Comparison of ENCODE assay signal across 25 cellular contexts in the genomic region with DNA sequence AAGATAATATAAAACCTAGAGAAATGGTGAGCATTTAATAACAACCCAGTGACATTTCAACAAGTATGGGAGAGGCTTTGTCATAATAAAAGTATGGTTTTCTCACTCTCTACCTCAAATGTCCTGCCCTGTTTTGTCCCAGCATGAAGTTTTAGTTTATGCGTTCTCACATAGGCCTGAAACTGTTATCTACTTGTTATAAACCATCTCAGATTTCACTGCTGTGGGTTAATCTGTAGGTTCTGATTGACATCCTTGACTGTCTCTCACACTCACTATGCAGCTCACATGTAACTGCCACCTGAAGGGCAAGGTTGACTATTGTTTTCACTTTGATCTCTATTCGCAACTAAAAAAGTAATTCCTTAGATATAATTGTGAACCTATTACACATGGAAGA. TPM values are rescaled to one million over a fixed set of nuclear protein-coding genes. Genes with fewer than 3 reads are reported as not detected.
DNase-seq lines count a peak whose midpoint lies in the region; ATAC-seq and TF ChIP-seq lines count a peak whose summit lies in the region.
"Had no signal": no experiment of that assay in that cellular context is flagged by ENCODE, and none has a peak within 500 bp of the region (broad histone marks: within the 10 kb centered on the region; RNA-seq: fewer than 3 reads in every experiment).

No MANE protein-coding gene starts in this region.

- H3K4me3 ChIP-seq in breast epithelium (no peak overlapping the region), prostate gland (no peak overlapping the region)
- H3K4me3 ChIP-seq: psoas muscle, uterus had no signal

- H3K4me3 Mint-ChIP-seq in activated CD4-positive, alpha-beta T cell treated with anti-CD3 and anti-CD28 coated beads for 36 hours, result no peak overlapping the region
- H3K4me3 Mint-ChIP-seq in nephron progenitor cell, result no peak overlapping the region
- H3K4me3 Mint-ChIP-seq: activated naive CD8-positive, alpha-beta T cell treated with anti-CD3 and anti-CD28 coated beads, Interleukin-2, amount 10 ng/mL, durations not matched to agents 7 days and 5 days; T-helper 17 cell had no signal

- no peak for DNase-seq in activated CD4-positive, alpha-beta T cell treated with anti-CD3 and anti-CD28 coated beads for 36 hours
- no peak for DNase-seq in activated CD4-positive, alpha-beta T cell treated with anti-CD3 and anti-CD28 coated beads, Interleukin-2, amount 50 U/mL, for 4 hours
- DNase-seq in nephron progenitor cell (no peak), Ammon's horn (ENCODE audit: low spot score) (no peak), breast epithelium (ENCODE audit: low spot score in 2 of 2) (no peak), prostate gland (ENCODE audit: low spot score) (no peak)
- DNase-seq: activated CD4-positive, alpha-beta T cell treated with anti-CD3 and anti-CD28 coated beads for 4 hours; activated naive CD8-positive, alpha-beta T cell treated with anti-CD3 and anti-CD28 coated beads, Interleukin-2, amount 10 ng/mL, durations not matched to agents 7 days and 5 days; AML-193; DMS79; effector CD4-positive, alpha-beta T cell; kidney glomerular epithelial cell; mammary epithelial cell; NCI-H1048; NCI-H187; NCI-H226; NCI-H748 treated with DMSO at 0.1 percent for 48 hours; psoas muscle; RPMI8226; T-helper 17 cell; uterus had no signal

- H3K9me3 ChIP-seq in breast epithelium (no peaks in the 10 kb centered on the region), prostate gland (no peaks in the 10 kb centered on the region)
- H3K9me3 ChIP-seq: psoas muscle, uterus had no signal

- no peak for TF ChIP-seq POLR2A in breast epithelium (IDR thresholded peaks at IDR 0.05)
- no peak for TF ChIP-seq POLR2A in prostate gland (IDR thresholded peaks at IDR 0.05)

- POLR2A ChIA-PET in activated CD4-positive, alpha-beta T cell treated with anti-CD3 and anti-CD28 coated beads for 36 hours (lab: Charles Lee), result no interaction called here

- ATAC-seq in activated CD4-positive, alpha-beta T cell treated with anti-CD3 and anti-CD28 coated beads for 36 hours, result peak; percentile 45
- peak; percentile 37 for ATAC-seq in GM18909 (IDR thresholded peaks at IDR 0.05; ENCODE audit: poor library complexity, unreplicated experiment)
- ATAC-seq: psoas muscle, T-helper 17 cell had no signal

- H3K27me3 ChIP-seq in breast epithelium, result no peaks in the 10 kb centered on the region
- H3K27me3 ChIP-seq in prostate gland (replicated peaks; ENCODE audit: insufficient read depth), result no peaks in the 10 kb centered on the region
- H3K27me3 ChIP-seq: uterus had no signal

- intact Hi-C loops in activated CD4-positive, alpha-beta T cell treated with anti-CD3 and anti-CD28 coated beads for 36 hours (cut with DNase I, micrococcal nuclease), result no loop called here
- intact Hi-C loops in breast epithelium (cut with DNase I; ENCODE audit: low total_unique reads) (no loop called here), prostate gland (cut with DNase I) (no loop called here)

- CTCF ChIA-PET in activated CD4-positive, alpha-beta T cell treated with anti-CD3 and anti-CD28 coated beads for 36 hours (lab: Charles Lee), result interaction anchor here (1.2 kb wide), 1 partner anchor 12 kb away, joined by 5 read pairs; no protein-coding TSS in a partner anchor

- peaks cover 10% of the 10 kb centered on the region for H3K4me1 Mint-ChIP-seq in activated CD4-positive, alpha-beta T cell treated with anti-CD3 and anti-CD28 coated beads for 36 hours
- H3K4me1 Mint-ChIP-seq in nephron progenitor cell, result peaks cover 51% of the 10 kb centered on the region

- TF ChIP-seq CTCF in nephron progenitor cell (IDR thresholded peaks at IDR 0.05) (no peak), breast epithelium (IDR thresholded peaks at IDR 0.05) (no peak), prostate gland (IDR thresholded peaks at IDR 0.05) (no peak)

- no peaks in the 10 kb centered on the region for H3K4me1 ChIP-seq in breast epithelium
- H3K4me1 ChIP-seq in prostate gland (replicated peaks), result no peaks in the 10 kb centered on the region

- H3K27me3 Mint-ChIP-seq in activated CD4-positive, alpha-beta T cell treated with anti-CD3 and anti-CD28 coated beads for 36 hours, result no peaks in the 10 kb centered on the region
- H3K27me3 Mint-ChIP-seq in nephron progenitor cell (ENCODE audit: low read depth, poor library complexity), result no peaks in the 10 kb centered on the region
- H3K27me3 Mint-ChIP-seq: activated naive CD8-positive, alpha-beta T cell treated with anti-CD3 and anti-CD28 coated beads, Interleukin-2, amount 10 ng/mL, durations not matched to agents 7 days and 5 days had no signal

- H3K9me3 Mint-ChIP-seq in activated CD4-positive, alpha-beta T cell treated with anti-CD3 and anti-CD28 coated beads for 36 hours (ENCODE audit: low read depth), result no peaks in the 10 kb centered on the region
- no peaks in the 10 kb centered on the region for H3K9me3 Mint-ChIP-seq in nephron progenitor cell
- H3K9me3 Mint-ChIP-seq: activated naive CD8-positive, alpha-beta T cell treated with anti-CD3 and anti-CD28 coated beads, Interleukin-2, amount 10 ng/mL, durations not matched to agents 7 days and 5 days had no signal

- no peaks in the 10 kb centered on the region for H3K36me3 ChIP-seq in breast epithelium
- H3K36me3 ChIP-seq in prostate gland, result no peaks in the 10 kb centered on the region
- H3K36me3 ChIP-seq: uterus had no signal

- H3K27ac ChIP-seq in angular gyrus (ENCODE audit: low read depth, low read length), result peak overlapping the region; percentile 68
- H3K27ac ChIP-seq in breast epithelium, result no peak overlapping the region
- H3K27ac ChIP-seq in prostate gland, result no peak overlapping the region
- H3K27ac ChIP-seq: HL-60, psoas muscle, uterus had no signal

- whole genome bisulfite sequencing in prostate gland, result 86% methylated on average over 2 of the region's 2 CpGs

- no peak overlapping the region for H3K27ac Mint-ChIP-seq in activated CD4-positive, alpha-beta T cell treated with anti-CD3 and anti-CD28 coated beads for 36 hours
- H3K27ac Mint-ChIP-seq in nephron progenitor cell, result peak overlapping the region; percentile 29
- H3K27ac Mint-ChIP-seq: activated naive CD8-positive, alpha-beta T cell treated with anti-CD3 and anti-CD28 coated beads, Interleukin-2, amount 10 ng/mL, durations not matched to agents 7 days and 5 days; T-helper 17 cell had no signal

- no peaks in the 10 kb centered on the region for H3K36me3 Mint-ChIP-seq in activated CD4-positive, alpha-beta T cell treated with anti-CD3 and anti-CD28 coated beads for 36 hours (ENCODE audit: low read depth)
- H3K36me3 Mint-ChIP-seq in nephron progenitor cell (ENCODE audit: low read depth), result no peaks in the 10 kb centered on the region
- H3K36me3 Mint-ChIP-seq: activated naive CD8-positive, alpha-beta T cell treated with anti-CD3 and anti-CD28 coated beads, Interleukin-2, amount 10 ng/mL, durations not matched to agents 7 days and 5 days had no signal

RNA-seq across cellular contexts. Expression of a gene that starts 44.9 kb away (rescaled TPM):
- total RNA-seq in activated CD4-positive, alpha-beta T cell treated with anti-CD3 and anti-CD28 coated beads for 36 hours, result 1 to 10 TPM; 7.0 to 7.5 TPM
- total RNA-seq in breast epithelium (100 to 1,000 TPM in 1 of 3 donors, 10 to 100 TPM in 2; 53.7 to 225 (median 83.2) TPM), prostate gland (10 to 100 TPM; 13.1 to 80.4 TPM)
- total RNA-seq: H1 had no signal
